Comparison of ENCODE assay signal across 2 cellular contexts in genomic region chr6:30814137-30815084, GRCh38.
TF ChIP-seq lines count a peak whose summit lies in the region.

No MANE protein-coding gene starts in this region.

TF ChIP-seq in SK-N-SH, 30 proteins besides CTCF, POLR2A, EP300 and RAD21 (continued from another document):
- TF ChIP-seq ZBTB33 (IDR thresholded peaks at IDR 0.05; ENCODE audit: borderline replicate concordance, low read depth) (no peak), TAF1 (IDR thresholded peaks at IDR 0.05; ENCODE audit: borderline replicate concordance, low read depth, low read length) (no peak)

TF ChIP-seq in WTC11, 78 proteins besides CTCF, POLR2A, EP300 and RAD21 (continued from another document):
- TF ChIP-seq, protein P1, sequence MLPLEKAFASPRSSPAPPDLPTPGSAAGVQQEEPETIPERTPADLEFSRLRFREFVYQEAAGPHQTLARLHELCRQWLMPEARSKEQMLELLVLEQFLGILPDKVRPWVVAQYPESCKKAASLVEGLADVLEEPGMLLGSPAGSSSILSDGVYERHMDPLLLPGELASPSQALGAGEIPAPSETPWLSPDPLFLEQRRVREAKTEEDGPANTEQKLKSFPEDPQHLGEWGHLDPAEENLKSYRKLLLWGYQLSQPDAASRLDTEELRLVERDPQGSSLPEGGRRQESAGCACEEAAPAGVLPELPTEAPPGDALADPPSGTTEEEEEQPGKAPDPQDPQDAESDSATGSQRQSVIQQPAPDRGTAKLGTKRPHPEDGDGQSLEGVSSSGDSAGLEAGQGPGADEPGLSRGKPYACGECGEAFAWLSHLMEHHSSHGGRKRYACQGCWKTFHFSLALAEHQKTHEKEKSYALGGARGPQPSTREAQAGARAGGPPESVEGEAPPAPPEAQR (CRISPR knock-in tag; IDR thresholded peaks at IDR 0.05): no peak
